In genomic region chr19:39126312-39126561, GRCh38 we compare ENCODE assay signal across 8 cellular contexts. TPM values are rescaled to one million over a fixed set of nuclear protein-coding genes. Genes with fewer than 3 reads are reported as not detected.
A peak's percentile ranks its signal among the peaks of the same experiment; 100 is the strongest.
DNase-seq lines count a peak whose midpoint lies in the region; ATAC-seq and TF ChIP-seq lines count a peak whose summit lies in the region.

No MANE protein-coding gene starts in this region.

- no peak for DNase-seq in activated naive CD4-positive, alpha-beta T cell (lab: John Stamatoyannopoulos, UW)
- DNase-seq in brain microvascular endothelial cell (no peak), mesenchymal stem cell (no peak), upper lobe of right lung (no peak), NCI-H1092 treated with DMSO at 0.1 percent for 48 hours (lab: John Stamatoyannopoulos, UW) (no peak)

- in situ Hi-C loops in brain microvascular endothelial cell (cut with HindIII; ENCODE audit: low pct_ligation_motif_present, low sequenced_read_pairs) = no loop called here

- peak overlapping the region; percentile 88 for H2BK5ac ChIP-seq in mesenchymal stem cell (ENCODE audit: low read depth, low read length, poor library complexity, severe bottlenecking)

- intact Hi-C loops in upper lobe of right lung (cut with DNase I) = loop anchor here (10.0 kb wide), 1 partner anchor 199 kb away; the partner anchor contains the start of gene LRFN1

- no peaks in the 10 kb centered on the region for H3K9me3 Mint-ChIP-seq in activated naive CD4-positive, alpha-beta T cell treated with anti-CD3 and anti-CD28 coated beads, Interleukin-2, amount 50 U/mL, for 24 hours

- H3K36me3 ChIP-seq in brain microvascular endothelial cell (replicated peaks) = no peaks in the 10 kb centered on the region
- peaks cover 0 to 7% of the 10 kb centered on the region in 2 experiments for H3K36me3 ChIP-seq in mesenchymal stem cell (ENCODE audit: control insufficient read depth in 1 of 2, insufficient read depth in 2 of 2, low read depth in 1 of 2, low read length in 2 of 2)
- H3K36me3 ChIP-seq in upper lobe of right lung = no peaks in the 10 kb centered on the region

- no peaks in the 10 kb centered on the region for H3K36me3 Mint-ChIP-seq in activated naive CD4-positive, alpha-beta T cell treated with anti-CD3 and anti-CD28 coated beads, Interleukin-2, amount 50 U/mL, for 24 hours

- no peak overlapping the region for H4K91ac ChIP-seq in mesenchymal stem cell (ENCODE audit: low read length)

- H3K4me3 ChIP-seq in brain microvascular endothelial cell (ENCODE audit: low read depth, low read length) = peak overlapping the region; percentile 82
- peak overlapping the region; percentile 93 to 96 for H3K4me3 ChIP-seq in mesenchymal stem cell (ENCODE audit: insufficient read depth in 1 of 2, low read depth in 1 of 2, low read length in 2 of 2)
- H3K4me3 ChIP-seq in upper lobe of right lung = peak overlapping the region; percentile 64

- no peak overlapping the region for H2BK12ac ChIP-seq in mesenchymal stem cell (ENCODE audit: low read length in 2 of 2)

- peak overlapping the region; percentile 90 for H2AFZ ChIP-seq in mesenchymal stem cell (ENCODE audit: low read depth, low read length)

- H3K4me1 ChIP-seq in mesenchymal stem cell (ENCODE audit: control insufficient read depth, insufficient read depth, low read depth, low read length) (peaks cover 39% of the 10 kb centered on the region), upper lobe of right lung (peaks cover 27% of the 10 kb centered on the region)

- peak overlapping the region; percentile 88 for H3K4me2 ChIP-seq in mesenchymal stem cell (ENCODE audit: low read length, poor library complexity, severe bottlenecking)

- no peak overlapping the region for H3K23ac ChIP-seq in mesenchymal stem cell (ENCODE audit: low read length in 2 of 2)

- peak overlapping the region; percentile 95 for H3K4me3 Mint-ChIP-seq in activated naive CD4-positive, alpha-beta T cell treated with anti-CD3 and anti-CD28 coated beads, Interleukin-2, amount 50 U/mL, for 24 hours

- 15% methylated on average over 3 of the region's 8 CpGs for WGBS in mesenchymal stem cell

- H3K4me1 Mint-ChIP-seq in activated naive CD4-positive, alpha-beta T cell treated with anti-CD3 and anti-CD28 coated beads, Interleukin-2, amount 50 U/mL, for 24 hours = peaks cover 57% of the 10 kb centered on the region

- H3K9me3 ChIP-seq in mesenchymal stem cell (ENCODE audit: control insufficient read depth, low read length) = no peaks in the 10 kb centered on the region
- no peaks in the 10 kb centered on the region for H3K9me3 ChIP-seq in upper lobe of right lung

- no peak overlapping the region for H2BK120ac ChIP-seq in mesenchymal stem cell (ENCODE audit: low read depth, low read length)

- H3K27ac ChIP-seq in brain microvascular endothelial cell = no peak overlapping the region
- H3K27ac ChIP-seq in mesenchymal stem cell (ENCODE audit: low read length, poor library complexity, severe bottlenecking) = peak overlapping the region; percentile 43
- peak overlapping the region; percentile 63 for H3K27ac ChIP-seq in upper lobe of right lung

- H2BK15ac ChIP-seq in mesenchymal stem cell (ENCODE audit: low read depth, poor library complexity, severe bottlenecking) = no peak overlapping the region

- H3K9ac ChIP-seq in mesenchymal stem cell (ENCODE audit: low read length) = peak overlapping the region; percentile 90

- H3K27me3 ChIP-seq in brain microvascular endothelial cell (replicated peaks) (no peaks in the 10 kb centered on the region), mesenchymal stem cell (ENCODE audit: control insufficient read depth in 1 of 2, insufficient read depth in 1 of 2, low read length in 2 of 2) (no peaks in the 10 kb centered on the region), upper lobe of right lung (no peaks in the 10 kb centered on the region)

- H3K27ac Mint-ChIP-seq in activated naive CD4-positive, alpha-beta T cell treated with anti-CD3 and anti-CD28 coated beads, Interleukin-2, amount 50 U/mL, for 24 hours = peak overlapping the region; percentile 98

- peak overlapping the region; percentile 92 to 95 for H3K4ac ChIP-seq in mesenchymal stem cell (ENCODE audit: low read depth in 1 of 2, low read length in 2 of 2)

- H3K18ac ChIP-seq in mesenchymal stem cell (ENCODE audit: low read depth in 1 of 2, low read length in 2 of 2) = no peak overlapping the region

- ATAC-seq in upper lobe of right lung (no peak), HG03521 (IDR thresholded peaks at IDR 0.05; ENCODE audit: unreplicated experiment) (no peak), HG03520 (IDR thresholded peaks at IDR 0.05; ENCODE audit: unreplicated experiment) (no peak)

- H2AK5ac ChIP-seq in mesenchymal stem cell (ENCODE audit: low read length, severe bottlenecking) = no peak overlapping the region

- H3K14ac ChIP-seq in mesenchymal stem cell (ENCODE audit: low read length in 2 of 2) = no peak overlapping the region

- H4K8ac ChIP-seq in mesenchymal stem cell (ENCODE audit: low read length) = no peak overlapping the region

- no peaks in the 10 kb centered on the region for H3K27me3 Mint-ChIP-seq in activated naive CD4-positive, alpha-beta T cell treated with anti-CD3 and anti-CD28 coated beads, Interleukin-2, amount 50 U/mL, for 24 hours

- no peak for TF ChIP-seq CTCF in brain microvascular endothelial cell (IDR thresholded peaks at IDR 0.05; ENCODE audit: low read depth, low read length, missing control alignments)
- TF ChIP-seq CTCF in upper lobe of right lung (IDR thresholded peaks at IDR 0.05) = no peak

- peaks cover 14% of the 10 kb centered on the region for H3K79me1 ChIP-seq in mesenchymal stem cell (replicated peaks; ENCODE audit: low read length, poor library complexity, severe bottlenecking)

RNA-seq across cellular contexts. Expression of gene PAK4, which starts 0.7 kb away (rescaled TPM):
- 28.8 TPM for polyA plus RNA-seq in mesenchymal stem cell (2013, experiment 1 of 2)
- 29.4 TPM for polyA plus RNA-seq in mesenchymal stem cell (2013, experiment 2 of 2)
- 72.8 TPM for total RNA-seq in upper lobe of right lung

RNA-seq across cellular contexts. Expression of gene ACP7, which starts 42.1 kb away (rescaled TPM):
- polyA plus RNA-seq in mesenchymal stem cell (2013, experiment 1 of 2) = 0.01 TPM
- not detected for polyA plus RNA-seq in mesenchymal stem cell (2013, experiment 2 of 2)
- not detected for total RNA-seq in upper lobe of right lung
